36 cellular contexts compared by ENCODE assay signal in genomic region chr5:124178050-124178449, GRCh38.
"Had no signal": no experiment of that assay in that cellular context is flagged by ENCODE, and none has a peak within 500 bp of the region (broad histone marks: within the 10 kb centered on the region; RNA-seq: fewer than 3 reads in every experiment).

No MANE protein-coding gene starts in this region.

- H3K9me3 ChIP-seq: adrenal gland, body of pancreas had no signal

- H3K36me3 ChIP-seq: adrenal gland, ascending aorta, brain microvascular endothelial cell, breast epithelium, cardiac muscle cell had no signal

- H3K4me1 Mint-ChIP-seq: activated naive CD4-positive, alpha-beta T cell treated with anti-CD3 and anti-CD28 coated beads, Interleukin-2, amount 10 ng/mL, durations not matched to agents 7 days and 5 days; activated naive CD4-positive, alpha-beta T cell treated with anti-CD3 and anti-CD28 coated beads, Interleukin-2, amount 50 U/mL, for 24 hours; activated naive CD8-positive, alpha-beta T cell treated with anti-CD3 and anti-CD28 coated beads for 36 hours; activated naive CD8-positive, alpha-beta T cell treated with anti-CD3 and anti-CD28 coated beads, Interleukin-2, amount 10 ng/mL, durations not matched to agents 7 days and 5 days; activated naive CD8-positive, alpha-beta T cell treated with anti-CD3 and anti-CD28 coated beads, Interleukin-2, amount 50 U/mL, for 24 hours; activated T-helper 17 cell treated with anti-CD3 and anti-CD28 coated beads, Interleukin-2, amount 50 U/mL, for 72 hours; central memory CD8-positive, alpha-beta T cell had no signal

- H3K36me3 Mint-ChIP-seq: activated naive CD4-positive, alpha-beta T cell treated with anti-CD3 and anti-CD28 coated beads, Interleukin-2, amount 10 ng/mL, durations not matched to agents 7 days and 5 days; activated naive CD4-positive, alpha-beta T cell treated with anti-CD3 and anti-CD28 coated beads, Interleukin-2, amount 50 U/mL, for 24 hours; activated naive CD4-positive, alpha-beta T cell treated with anti-CD3 and anti-CD28 coated beads, Interleukin-2, amount 50 U/mL, for 72 hours; activated naive CD8-positive, alpha-beta T cell; activated naive CD8-positive, alpha-beta T cell treated with anti-CD3 and anti-CD28 coated beads for 36 hours; activated naive CD8-positive, alpha-beta T cell treated with anti-CD3 and anti-CD28 coated beads, Interleukin-2, amount 10 ng/mL, durations not matched to agents 7 days and 5 days had no signal

- H3K9me3 Mint-ChIP-seq: activated naive CD4-positive, alpha-beta T cell treated with anti-CD3 and anti-CD28 coated beads, Interleukin-2, amount 10 ng/mL, durations not matched to agents 7 days and 5 days; activated naive CD4-positive, alpha-beta T cell treated with anti-CD3 and anti-CD28 coated beads, Interleukin-2, amount 50 U/mL, for 24 hours; activated naive CD4-positive, alpha-beta T cell treated with anti-CD3 and anti-CD28 coated beads, Interleukin-2, amount 50 U/mL, for 72 hours; activated naive CD8-positive, alpha-beta T cell treated with anti-CD3 and anti-CD28 coated beads, Interleukin-2, amount 10 ng/mL, durations not matched to agents 7 days and 5 days; activated naive CD8-positive, alpha-beta T cell treated with anti-CD3 and anti-CD28 coated beads, Interleukin-2, amount 50 U/mL, for 24 hours; activated T-cell treated with anti-CD3 and anti-CD28 coated beads, Interleukin-2, amount 50 U/mL, for 72 hours; activated T-helper 2 cell treated with anti-CD3 and anti-CD28 coated beads, Interferon-gamma antibody, Interleukin-2, Interleukin-4, amounts not matched to agents 10 μg/mL and 5 μg/mL and 100 μg/mL, durations not matched to agents 14 hours and 24 hours and 36 hours had no signal

- ATAC-seq: activated naive CD4-positive, alpha-beta T cell treated with anti-CD3 and anti-CD28 coated beads, Interleukin-2, amount 50 U/mL, for 72 hours; activated naive CD8-positive, alpha-beta T cell treated with anti-CD3 and anti-CD28 coated beads, Interleukin-2, amount 50 U/mL, for 24 hours; activated T-cell treated with anti-CD3 and anti-CD28 coated beads, Interleukin-2, amount 50 U/mL, for 4 hours; activated T-cell treated with anti-CD3 and anti-CD28 coated beads, Interleukin-2, amount 50 U/mL, for 72 hours; activated T-helper 17 cell treated with anti-CD3 and anti-CD28 coated beads, Interleukin-2, amount 50 U/mL, for 72 hours; body of pancreas had no signal

- DNase-seq: activated effector memory CD4-positive, alpha-beta T cell treated with anti-CD3 and anti-CD28 coated beads, Interleukin-2, amount 50 U/mL, for 16 hours; activated effector memory CD4-positive, alpha-beta T cell treated with Interleukin-2 at 50 U/mL for 16 hours; activated gamma-delta T cell; activated gamma-delta T cell treated with Interleukin-2 at 50 U/mL for 16 hours; activated naive CD4-positive, alpha-beta T cell; activated naive CD4-positive, alpha-beta T cell treated with anti-CD3 and anti-CD28 coated beads for 36 hours; activated naive CD4-positive, alpha-beta T cell treated with anti-CD3 and anti-CD28 coated beads, Interleukin-2, amount 10 ng/mL, durations not matched to agents 7 days and 5 days; activated naive CD4-positive, alpha-beta T cell treated with anti-CD3 and anti-CD28 coated beads, Interleukin-2, amount 50 U/mL, for 16 hours; activated naive CD4-positive, alpha-beta T cell treated with Interleukin-2 at 50 U/mL for 16 hours; activated naive CD8-positive, alpha-beta T cell treated with anti-CD3 and anti-CD28 coated beads for 36 hours; activated naive CD8-positive, alpha-beta T cell treated with anti-CD3 and anti-CD28 coated beads, Interleukin-2, amount 10 ng/mL, durations not matched to agents 7 days and 5 days; activated naive CD8-positive, alpha-beta T cell treated with anti-CD3 and anti-CD28 coated beads, Interleukin-2, amount 50 U/mL, for 24 hours; activated T-cell treated with anti-CD3 and anti-CD28 coated beads, Interleukin-2, amount 50 U/mL, for 4 hours; activated T-cell treated with anti-CD3 and anti-CD28 coated beads, Interleukin-2, amount 50 U/mL, for 48 hours; activated T-cell treated with anti-CD3 and anti-CD28 coated beads, Interleukin-2, amount 50 U/mL, for 72 hours; adrenal gland; amniotic stem cell; amygdala; anterior cingulate cortex; aorta; body of pancreas; brain microvascular endothelial cell; caudate nucleus; central memory CD4-positive, alpha-beta T cell; cerebellar nuclear complex had no signal

- H3K4me3 ChIP-seq: adrenal gland, ascending aorta, body of pancreas, breast epithelium, cardiac muscle cell had no signal

- H3K27me3 ChIP-seq: adrenal gland, ascending aorta, body of pancreas, brain microvascular endothelial cell, breast epithelium, cardiac muscle cell had no signal

- H3K27me3 Mint-ChIP-seq: activated naive CD4-positive, alpha-beta T cell treated with anti-CD3 and anti-CD28 coated beads, Interleukin-2, amount 10 ng/mL, durations not matched to agents 7 days and 5 days; activated naive CD4-positive, alpha-beta T cell treated with anti-CD3 and anti-CD28 coated beads, Interleukin-2, amount 50 U/mL, for 24 hours; activated naive CD8-positive, alpha-beta T cell; activated naive CD8-positive, alpha-beta T cell treated with anti-CD3 and anti-CD28 coated beads for 36 hours; activated naive CD8-positive, alpha-beta T cell treated with anti-CD3 and anti-CD28 coated beads, Interleukin-2, amount 10 ng/mL, durations not matched to agents 7 days and 5 days; activated naive CD8-positive, alpha-beta T cell treated with anti-CD3 and anti-CD28 coated beads, Interleukin-2, amount 50 U/mL, for 24 hours; activated T-helper 17 cell treated with anti-CD3 and anti-CD28 coated beads, Interleukin-2, amount 50 U/mL, for 72 hours; brain; central memory CD8-positive, alpha-beta T cell had no signal

- H3K4me1 ChIP-seq: adrenal gland, breast epithelium had no signal

- H3K4me3 Mint-ChIP-seq: activated naive CD4-positive, alpha-beta T cell treated with anti-CD3 and anti-CD28 coated beads for 36 hours; activated naive CD4-positive, alpha-beta T cell treated with anti-CD3 and anti-CD28 coated beads, Interleukin-2, amount 10 ng/mL, durations not matched to agents 7 days and 5 days; activated naive CD4-positive, alpha-beta T cell treated with anti-CD3 and anti-CD28 coated beads, Interleukin-2, amount 50 U/mL, for 24 hours; activated naive CD8-positive, alpha-beta T cell; activated naive CD8-positive, alpha-beta T cell treated with anti-CD3 and anti-CD28 coated beads for 36 hours; activated naive CD8-positive, alpha-beta T cell treated with anti-CD3 and anti-CD28 coated beads, Interleukin-2, amount 10 ng/mL, durations not matched to agents 7 days and 5 days; activated naive CD8-positive, alpha-beta T cell treated with anti-CD3 and anti-CD28 coated beads, Interleukin-2, amount 50 U/mL, for 24 hours; activated T-cell treated with anti-CD3 and anti-CD28 coated beads, Interleukin-2, amount 50 U/mL, for 4 hours; activated T-cell treated with anti-CD3 and anti-CD28 coated beads, Interleukin-2, amount 50 U/mL, for 72 hours; activated T-helper 1 cell treated with anti-CD3 and anti-CD28 coated beads, Interleukin-12 subunit alpha, Interleukin-12 subunit beta, Interleukin-2, Interleukin-4 antibody, amounts not matched to agents 30 ng/mL and 10 ng/mL and 1 ng/mL, durations not matched to agents 14 hours and 24 hours and 36 hours; activated T-helper 17 cell treated with anti-CD3 and anti-CD28 coated beads, Interleukin-2, amount 50 U/mL, for 72 hours; brain; central memory CD8-positive, alpha-beta T cell had no signal

- H3K27ac Mint-ChIP-seq: activated naive CD4-positive, alpha-beta T cell treated with anti-CD3 and anti-CD28 coated beads for 36 hours; activated naive CD4-positive, alpha-beta T cell treated with anti-CD3 and anti-CD28 coated beads, Interleukin-2, amount 10 ng/mL, durations not matched to agents 7 days and 5 days; activated naive CD4-positive, alpha-beta T cell treated with anti-CD3 and anti-CD28 coated beads, Interleukin-2, amount 50 U/mL, for 24 hours; activated naive CD4-positive, alpha-beta T cell treated with anti-CD3 and anti-CD28 coated beads, Interleukin-2, amount 50 U/mL, for 72 hours; activated naive CD8-positive, alpha-beta T cell; activated naive CD8-positive, alpha-beta T cell treated with anti-CD3 and anti-CD28 coated beads for 36 hours; activated naive CD8-positive, alpha-beta T cell treated with anti-CD3 and anti-CD28 coated beads, Interleukin-2, amount 10 ng/mL, durations not matched to agents 7 days and 5 days; activated naive CD8-positive, alpha-beta T cell treated with anti-CD3 and anti-CD28 coated beads, Interleukin-2, amount 50 U/mL, for 24 hours; activated T-cell treated with anti-CD3 and anti-CD28 coated beads, Interleukin-2, amount 50 U/mL, for 72 hours; activated T-helper 1 cell treated with anti-CD3 and anti-CD28 coated beads, Interleukin-12 subunit alpha, Interleukin-12 subunit beta, Interleukin-2, Interleukin-4 antibody, amounts not matched to agents 30 ng/mL and 10 ng/mL and 1 ng/mL, durations not matched to agents 14 hours and 24 hours and 36 hours; activated T-helper 17 cell treated with anti-CD3 and anti-CD28 coated beads, Interleukin-2, amount 50 U/mL, for 72 hours; activated T-helper 2 cell treated with anti-CD3 and anti-CD28 coated beads, Interferon-gamma antibody, Interleukin-2, Interleukin-4, amounts not matched to agents 10 μg/mL and 5 μg/mL and 100 μg/mL, durations not matched to agents 14 hours and 24 hours and 36 hours; brain had no signal

- H3K27ac ChIP-seq: adrenal gland, ascending aorta, body of pancreas, brain microvascular endothelial cell, breast epithelium, cardiac muscle cell had no signal
